1 cellular context compared by ENCODE assay signal in genomic region chr16:4200000-4200780, GRCh38.
TF ChIP-seq lines count a peak whose summit lies in the region.

No MANE protein-coding gene starts in this region.

TF ChIP-seq in HepG2, 621 proteins besides CTCF, POLR2A, EP300 and RAD21 (continued from another document and continues in another):
- TF ChIP-seq ZNF687 (CRISPR knock-in tag; IDR thresholded peaks at IDR 0.05) (peak; percentile 33), IRF2 (CRISPR knock-in tag; IDR thresholded peaks at IDR 0.05) (0 out of 2 replicates have a peak, but pooled peaks have one; percentile 45), ZNF468 (CRISPR knock-in tag; IDR thresholded peaks at IDR 0.05) (no peak), NFAT5 (CRISPR knock-in tag; IDR thresholded peaks at IDR 0.05) (no peak), ZNF44 (CRISPR knock-in tag; IDR thresholded peaks at IDR 0.05) (no peak), PLSCR1 (CRISPR knock-in tag; IDR thresholded peaks at IDR 0.05; ENCODE audit: borderline replicate concordance) (no peak), HMGXB4 (CRISPR knock-in tag; IDR thresholded peaks at IDR 0.05; ENCODE audit: borderline replicate concordance in 1 of 2, low read depth in 1 of 2) (peak in 1 of 2 experiments; percentile 42; a peak in 1 of 4 replicates), YEATS4 (CRISPR knock-in tag; IDR thresholded peaks at IDR 0.05; ENCODE audit: borderline replicate concordance) (no peak), SNAPC2 (CRISPR knock-in tag; IDR thresholded peaks at IDR 0.05) (no peak), ZC3H4 (CRISPR knock-in tag; IDR thresholded peaks at IDR 0.05; ENCODE audit: borderline replicate concordance) (no peak), EED (CRISPR knock-in tag; IDR thresholded peaks at IDR 0.05) (no peak), ZNF770 (CRISPR knock-in tag; IDR thresholded peaks at IDR 0.05) (0 out of 2 replicates have a peak, but pooled peaks have one; percentile 56), GABPB1 (CRISPR knock-in tag; IDR thresholded peaks at IDR 0.05) (0 out of 2 replicates have a peak, but pooled peaks have one; percentile 23), HNF1A (IDR thresholded peaks at IDR 0.05; ENCODE audit: low read depth) (no peak), HNF1A (CRISPR knock-in tag; IDR thresholded peaks at IDR 0.05; ENCODE audit: borderline replicate concordance) (no peak), MZF1 (CRISPR knock-in tag; IDR thresholded peaks at IDR 0.05; ENCODE audit: borderline replicate concordance) (no peak), ZSCAN25 (CRISPR knock-in tag; IDR thresholded peaks at IDR 0.05) (no peak), LCORL (IDR thresholded peaks at IDR 0.05) (no peak), LCORL (CRISPR knock-in tag; IDR thresholded peaks at IDR 0.05) (peak; percentile 58; the same call in 1 of the 2 replicates), ARID4A (CRISPR knock-in tag; IDR thresholded peaks at IDR 0.05; ENCODE audit: borderline replicate concordance) (no peak), POLR2AphosphoS5 (IDR thresholded peaks at IDR 0.05; ENCODE audit: low read depth, low read length) (no peak), ZFP36L1 (CRISPR knock-in tag; IDR thresholded peaks at IDR 0.05) (no peak), MAZ (IDR thresholded peaks at IDR 0.05; ENCODE audit: borderline replicate concordance, low read depth, low read length) (no peak), MAZ (CRISPR knock-in tag; IDR thresholded peaks at IDR 0.05; ENCODE audit: low read depth) (0 out of 2 replicates have a peak, but pooled peaks have one; percentile 16), ZNF710 (CRISPR knock-in tag; IDR thresholded peaks at IDR 0.05; ENCODE audit: borderline replicate concordance) (no peak), SMC3 (IDR thresholded peaks at IDR 0.05; ENCODE audit: low read length) (peak; percentile 93), ZNF580 (CRISPR knock-in tag; IDR thresholded peaks at IDR 0.05; ENCODE audit: borderline replicate concordance, low read depth) (0 out of 2 replicates have a peak, but pooled peaks have one; percentile 49)
